Comparison of ENCODE assay signal across 21 cellular contexts in genomic region chr3:48398701-48399386, GRCh38. TPM values are rescaled to one million over a fixed set of nuclear protein-coding genes. Genes with fewer than 3 reads are reported as not detected.
DNase-seq lines count a peak whose midpoint lies in the region; ATAC-seq, FAIRE-seq and TF ChIP-seq lines count a peak whose summit lies in the region.
"Had no signal": no experiment of that assay in that cellular context is flagged by ENCODE, and none has a peak within 500 bp of the region (broad histone marks: within the 10 kb centered on the region; RNA-seq: fewer than 3 reads in every experiment).

No MANE protein-coding gene starts in this region.

- H3K4me1 Mint-ChIP-seq in H9 = peaks cover 10% of the 10 kb centered on the region in 2 experiments

- H3K4me3 ChIP-seq in pancreas = no peak overlapping the region
- H3K4me3 ChIP-seq: HAP-1, skin epidermis had no signal

- H3K27ac Mint-ChIP-seq in H9 = peak overlapping the region in 2 of 3 experiments; percentile 35 to 68; a peak in 2 of 7 replicates
- H3K27ac Mint-ChIP-seq: activated CD4-positive, alpha-beta T cell treated with anti-CD3 and anti-CD28 coated beads for 36 hours had no signal

- no peak overlapping the region for H3K18ac ChIP-seq in H9 (ENCODE audit: insufficient read length, low read depth, low read length)

- H3K4me2 ChIP-seq in H9 (ENCODE audit: insufficient read depth, insufficient read length, low read length) = no peak overlapping the region

- H3K36me3 ChIP-seq in pancreas = peaks cover 0 to 8% (median 0%) of the 10 kb centered on the region in 3 donors
- H3K36me3 ChIP-seq: HAP-1 had no signal

- peaks cover 8% of the 10 kb centered on the region for H3K27me3 Mint-ChIP-seq in H9 (ENCODE audit: low read depth)

- peaks cover 7 to 30% (median 16%) of the 10 kb centered on the region in 3 experiments for H3K36me3 Mint-ChIP-seq in H9 (ENCODE audit: insufficient read depth in 1 of 3, low read depth in 3 of 3)

- H2AK5ac ChIP-seq in H9 (ENCODE audit: insufficient read length, low read length) = no peak overlapping the region

- H3K4me3 Mint-ChIP-seq in H9 = no peak overlapping the region
- H3K4me3 Mint-ChIP-seq: activated CD4-positive, alpha-beta T cell treated with anti-CD3 and anti-CD28 coated beads for 36 hours had no signal

- no peaks in the 10 kb centered on the region for H3K23me2 ChIP-seq in H9 (ENCODE audit: insufficient read length, low read depth, low read length, poor library complexity, severe bottlenecking)

- FAIRE-seq in pancreas (lab: Jason Lieb, UNC) = no peak
- FAIRE-seq: endothelial cell of umbilical vein had no signal

- H3K4ac ChIP-seq in H9 (ENCODE audit: low read depth, low read length) = no peak overlapping the region

- no peak overlapping the region for H3K56ac ChIP-seq in H9 (ENCODE audit: insufficient read length, low read depth, low read length)

- H3K4me1 ChIP-seq in H9 (ENCODE audit: insufficient read depth, low read length) (0 out of 2 replicates have a peak, but pooled peaks cover 2% of the 10 kb centered on the region), pancreas (peaks cover 5 to 11% (median 11%) of the 10 kb centered on the region in 3 donors)
- H3K4me1 ChIP-seq: Caco-2, HAP-1 had no signal

- no peak overlapping the region for H4K8ac ChIP-seq in H9 (replicated peaks; ENCODE audit: insufficient read length, low read depth, low read length)

- no peaks in the 10 kb centered on the region for H3K79me2 ChIP-seq in H9 (ENCODE audit: insufficient read depth, low read length)

- no peak overlapping the region for H3K9ac ChIP-seq in H9 (ENCODE audit: extremely low read depth, insufficient read length, low read length)

- DNase-seq in H9 (peak; percentile 30), hepatic stellate cell (ENCODE audit: low spot score) (peak; percentile 2), pancreas (peak in 5 of 6 donors; percentile 13 to 59 (median 41)), caudate nucleus (lab: John Stamatoyannopoulos, UW) (no peak)
- DNase-seq: activated CD4-positive, alpha-beta T cell treated with anti-CD3 and anti-CD28 coated beads for 36 hours; activated naive CD4-positive, alpha-beta T cell; foreskin melanocyte; NCI-H1092 treated with DMSO at 0.1 percent for 48 hours; NCI-H2107; NCI-H524 treated with DMSO at 0.1 percent for 48 hours; stimulated activated CD4-positive, alpha-beta T cell treated with anti-CD3 and anti-CD28 coated beads, Interleukin-4, amount 100 ng/mL, for 1 hour; T-helper 9 cell had no signal

- no peak overlapping the region for H4K5ac ChIP-seq in H9 (ENCODE audit: insufficient read length, low read depth, low read length)

- no peak overlapping the region for H3T11ph ChIP-seq in H9 (ENCODE audit: low read length)

- no peak overlapping the region for H2BK12ac ChIP-seq in H9 (ENCODE audit: insufficient read length, low read depth, low read length)

- H2BK5ac ChIP-seq in H9 (ENCODE audit: insufficient read length, low read length) = no peak overlapping the region

- no CpG with 5 or more reads among the region's 11 CpGs for WGBS in H9 (ENCODE audit: extremely low coverage, insufficient read length, low lambda C conversion rate)
- WGBS in pancreas, 2 donors = 41 to 48% methylated on average over 11 of the region's 11 CpGs

- no peak overlapping the region for H3K14ac ChIP-seq in H9 (ENCODE audit: insufficient read depth, low read length)

- H3K9me3 ChIP-seq in H9 (ENCODE audit: control insufficient read depth, low read depth, low read length) (no peaks in the 10 kb centered on the region), pancreas (no peaks in the 10 kb centered on the region)
- H3K9me3 ChIP-seq: Caco-2, HAP-1 had no signal

- H2AFZ ChIP-seq in H9 (ENCODE audit: low read length) = no peak overlapping the region

- no peak overlapping the region for H2BK15ac ChIP-seq in H9 (ENCODE audit: low read depth, low read length)

- no peak overlapping the region for H2BK120ac ChIP-seq in H9 (ENCODE audit: low read depth, low read length, poor library complexity, severe bottlenecking)

- H3K27ac ChIP-seq in H9 (ENCODE audit: insufficient read length, low read depth, low read length) (no peak overlapping the region), VCaP (peak overlapping the region; percentile 57), pancreas (peak overlapping the region in 2 of 4 donors; percentile 37 to 47), caudate nucleus (ENCODE audit: low read depth, low read length) (no peak overlapping the region)

- no peak overlapping the region for H3K23ac ChIP-seq in H9 (ENCODE audit: insufficient read length, low read depth, low read length)

- H3K9me3 Mint-ChIP-seq in H9 = no peaks in the 10 kb centered on the region

- H2BK20ac ChIP-seq in H9 (ENCODE audit: low read depth, low read length, poor library complexity, severe bottlenecking) = no peak overlapping the region

- no peaks in the 10 kb centered on the region for H4K20me1 ChIP-seq in H9 (ENCODE audit: control insufficient read depth, insufficient read depth, insufficient read length)

- ATAC-seq in pancreas = peak in 2 of 4 donors; percentile 2
- ATAC-seq in HG02678 (IDR thresholded peaks at IDR 0.05; ENCODE audit: unreplicated experiment) = no peak
- no peak for ATAC-seq in HG02642 (IDR thresholded peaks at IDR 0.05; ENCODE audit: poor library complexity, unreplicated experiment)
- ATAC-seq: activated CD4-positive, alpha-beta T cell treated with anti-CD3 and anti-CD28 coated beads for 36 hours had no signal

- H3K79me1 ChIP-seq in H9 (ENCODE audit: insufficient read depth, low read depth, low read length, poor library complexity, severe bottlenecking) = no peaks in the 10 kb centered on the region

- intact Hi-C loops in pancreas (cut with DNase I) = loop anchor here in 1 of 3 donors (10.0 kb wide), 1 partner anchor 124 kb away; no protein-coding TSS in a partner anchor

- H3K27me3 ChIP-seq in H9 (ENCODE audit: insufficient read depth, low read length) (no peaks in the 10 kb centered on the region), pancreas (no peaks in the 10 kb centered on the region)

- no peak overlapping the region for H4K91ac ChIP-seq in H9 (ENCODE audit: insufficient read length, low read depth, low read length)

- TF ChIP-seq CTCF in H9 (conservative IDR thresholded peaks at IDR 0.05) (no peak), VCaP (conservative IDR thresholded peaks at IDR 0.05) (no peak), pancreas (IDR thresholded peaks at IDR 0.05) (no peak)

RNA-seq across cellular contexts. Expression of gene FBXW12, which starts 26.8 kb away (rescaled TPM):
- total RNA-seq in H9 (2021) (0.59 and 0.74 TPM in 2 replicates), pancreas (1 to 10 TPM; 3.3 to 9.6 (median 6.2) TPM)
- 1 to 10 TPM; 2.7 to 5.6 TPM for polyA plus RNA-seq in pancreas
- total RNA-seq: aorta, endothelial cell of umbilical vein, liver had no signal
- polyA plus RNA-seq: aorta, endothelial cell of umbilical vein, liver had no signal

RNA-seq across cellular contexts. Expression of gene PLXNB1, which starts 31.0 kb away (rescaled TPM):
- 175 and 184 TPM in 2 replicates for total RNA-seq in H9 (2021)
- 100 to 1,000 TPM in 1 of 6 donors, 10 to 100 TPM in 5; 47.8 to 103 (median 65.1) TPM for total RNA-seq in pancreas
- 100 to 1,000 TPM; 286 to 372 TPM for polyA plus RNA-seq in pancreas

RNA-seq across cellular contexts. Expression of gene CCDC51, which starts 41.1 kb away (rescaled TPM):
- 20.0 and 22.0 TPM in 2 replicates for total RNA-seq in H9 (2021)
- total RNA-seq in pancreas = 1 to 10 TPM; 1.6 to 4.3 (median 3.3) TPM
- polyA plus RNA-seq in pancreas = 1 to 10 TPM; 2.5 to 5.8 TPM

RNA-seq across cellular contexts. Expression of gene TMA7, which starts 41.2 kb away (rescaled TPM):
- total RNA-seq in H9 (2021) (305 and 309 TPM in 2 replicates), pancreas (10 to 100 TPM; 59.0 to 83.8 (median 68.0) TPM)
- 100 to 1,000 TPM; 278 to 320 TPM for polyA plus RNA-seq in pancreas

RNA-seq across cellular contexts. Expression of gene ATRIP, which starts 47.7 kb away (rescaled TPM):
- 16.3 and 17.5 TPM in 2 replicates for total RNA-seq in H9 (2021)
- 1 to 10 TPM; 2.0 to 3.4 (median 2.9) TPM for total RNA-seq in pancreas
- 1 to 10 TPM; 4.3 to 4.8 TPM for polyA plus RNA-seq in pancreas

Comparison
In these comparisons a context has a peak if more than half of its experiments do, and no peak if none do; other contexts are left out.
1. DNase-seq: peak in H9 (single experiment), hepatic stellate cell (single experiment) and pancreas (5 of 6); none in caudate nucleus (0 of 61).